Comparison of ENCODE assay signal across 8 cellular contexts in genomic region chr2:237657063-237657462, GRCh38.
"Had no signal": no experiment of that assay in that cellular context is flagged by ENCODE, and none has a peak within 500 bp of the region (broad histone marks: within the 10 kb centered on the region; RNA-seq: fewer than 3 reads in every experiment).

No MANE protein-coding gene starts in this region.

- H3K27ac Mint-ChIP-seq: IgD-negative memory B cell had no signal

- ATAC-seq: HepG2, K562 had no signal

- H3K4me2 ChIP-seq: KMS-11 had no signal

- DNase-seq: IMR-90, KBM-7, KG1 had no signal

- H3K27ac ChIP-seq: HL-60, KMS-11 had no signal

- H3K9ac ChIP-seq: KMS-11 had no signal

- H3K4me3 Mint-ChIP-seq: IgD-negative memory B cell had no signal

- H3K4me3 ChIP-seq: K562 had no signal
